ENCODE assay signal across 12 cellular contexts in the genomic region with DNA sequence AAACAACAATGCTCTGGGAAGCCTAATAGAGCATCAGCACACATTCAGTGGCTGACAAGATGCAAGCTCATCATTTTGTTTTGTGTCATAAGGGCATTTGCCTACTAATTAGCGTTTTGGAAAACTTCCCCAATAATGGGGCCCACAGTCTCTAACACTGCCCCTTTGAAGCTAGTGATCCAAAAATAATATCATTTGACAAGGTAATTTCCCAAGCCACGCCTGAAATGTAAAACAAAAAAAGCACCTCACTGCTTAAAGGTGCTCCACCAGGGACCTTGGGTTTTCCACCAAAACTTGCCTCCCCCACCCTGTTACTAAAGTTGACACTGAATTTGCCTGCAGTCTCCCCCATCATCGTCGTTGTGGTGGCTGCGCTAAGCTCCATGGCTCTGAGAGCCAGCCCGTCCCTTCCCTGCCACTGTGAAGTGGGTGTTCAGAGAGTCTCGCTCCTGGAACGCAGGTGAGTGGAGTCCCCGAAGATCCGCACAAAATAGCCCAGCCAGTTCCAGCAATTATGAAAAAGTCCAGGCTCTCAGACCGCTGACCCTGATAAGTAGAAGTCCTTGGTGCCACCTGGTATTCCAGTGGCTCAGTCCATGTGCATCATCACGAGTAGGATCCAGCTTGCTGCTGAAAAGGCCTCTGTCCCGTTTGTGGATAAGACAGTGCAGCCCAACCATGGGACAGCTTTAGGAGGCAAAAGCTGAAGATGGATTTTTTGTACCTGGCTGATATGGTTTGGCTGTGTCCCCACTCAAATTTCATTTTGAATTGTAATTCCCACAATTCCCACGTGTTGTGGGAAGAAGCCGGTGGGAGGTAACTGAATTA. TPM values are rescaled to one million over a fixed set of nuclear protein-coding genes. Genes with fewer than 3 reads are reported as not detected.
DNase-seq lines count a peak whose midpoint lies in the region; ATAC-seq, FAIRE-seq and TF ChIP-seq lines count a peak whose summit lies in the region.
"Had no signal": no experiment of that assay in that cellular context is flagged by ENCODE, and none has a peak within 500 bp of the region (broad histone marks: within the 10 kb centered on the region; RNA-seq: fewer than 3 reads in every experiment).

No MANE protein-coding gene starts in this region.

- peaks cover 13% of the 10 kb centered on the region for H3K36me3 Mint-ChIP-seq in activated naive CD8-positive, alpha-beta T cell treated with anti-CD3 and anti-CD28 coated beads for 36 hours

- peak; percentile 95 for FAIRE-seq in GM12892 (lab: Jason Lieb, UNC)

- H3K27ac Mint-ChIP-seq in activated naive CD8-positive, alpha-beta T cell treated with anti-CD3 and anti-CD28 coated beads for 36 hours = peak overlapping the region; percentile 48

- peaks cover 1% of the 10 kb centered on the region for H3K9me3 Mint-ChIP-seq in activated naive CD8-positive, alpha-beta T cell treated with anti-CD3 and anti-CD28 coated beads for 36 hours

- H3K4me1 Mint-ChIP-seq in activated naive CD8-positive, alpha-beta T cell treated with anti-CD3 and anti-CD28 coated beads for 36 hours = peaks cover 49% of the 10 kb centered on the region

- DNase-seq in GM12892 (ENCODE audit: insufficient read length) (peak; percentile 4), AML-193 (lab: John Stamatoyannopoulos, UW) (no peak), omental fat pad (ENCODE audit: low spot score) (no peak)
- DNase-seq in activated naive CD8-positive, alpha-beta T cell treated with anti-CD3 and anti-CD28 coated beads for 36 hours = no peak
- DNase-seq in stimulated activated CD8-positive, alpha-beta memory T cell treated with anti-CD3 and anti-CD28 coated beads, Interleukin-4, amount 100 ng/mL, for 48 hours = no peak
- DNase-seq in activated effector memory CD4-positive, alpha-beta T cell treated with anti-CD3 and anti-CD28 coated beads, Interleukin-2, amount 50 U/mL, for 16 hours = no peak
- DNase-seq: colonic mucosa, DMS79 treated with DMSO at 0.1 percent for 48 hours, KBM-7, PC-3 had no signal

- peak; percentile 94 for TF ChIP-seq POLR2A in GM12892 (IDR thresholded peaks at IDR 0.05; ENCODE audit: low read depth, low read length)

- ATAC-seq in GM19397 (IDR thresholded peaks at IDR 0.05; ENCODE audit: unreplicated experiment) (peak; percentile 73), HG02981 (IDR thresholded peaks at IDR 0.05; ENCODE audit: unreplicated experiment) (peak; percentile 41), omental fat pad (ENCODE audit: low FRiP score) (no peak)

- no peak overlapping the region for H3K4me3 Mint-ChIP-seq in activated naive CD8-positive, alpha-beta T cell treated with anti-CD3 and anti-CD28 coated beads for 36 hours

- no peaks in the 10 kb centered on the region for H3K27me3 Mint-ChIP-seq in activated naive CD8-positive, alpha-beta T cell treated with anti-CD3 and anti-CD28 coated beads for 36 hours

- TF ChIP-seq CTCF in omental fat pad (IDR thresholded peaks at IDR 0.05) = no peak

RNA-seq across cellular contexts. Expression of a gene that starts 52.2 kb away (rescaled TPM):
- polyA plus RNA-seq in GM12892 (2012; ENCODE audit: missing spikeins) = 34.9 TPM
- total RNA-seq in activated naive CD8-positive, alpha-beta T cell treated with anti-CD3 and anti-CD28 coated beads for 36 hours = 10 to 100 TPM; 51.0 to 55.9 TPM
- total RNA-seq in omental fat pad = 10 to 100 TPM; 22.0 to 37.0 (median 30.4) TPM
